In genomic region chr1:225842788-225843425, GRCh38 we compare ENCODE assay signal across 1 cellular context.
TF ChIP-seq lines count a peak whose summit lies in the region.

No MANE protein-coding gene starts in this region.

TF ChIP-seq in HEK293, 187 proteins besides CTCF, POLR2A, EP300 and RAD21 (continued from another document):
- TF ChIP-seq PRDM2 (tag by site-specific recombination; IDR thresholded peaks at IDR 0.05; ENCODE audit: borderline replicate concordance): no peak
- TF ChIP-seq ZNF335 (tag by site-specific recombination; conservative IDR thresholded peaks at IDR 0.05): 0 out of 2 replicates have a peak, but pooled peaks have one; percentile 21
- TF ChIP-seq ZEB2 (tag by site-specific recombination; IDR thresholded peaks at IDR 0.05): no peak
- no peak for TF ChIP-seq ZNF184 (tag by site-specific recombination; IDR thresholded peaks at IDR 0.05)
